Comparison of ENCODE assay signal across 25 cellular contexts in the genomic region with DNA sequence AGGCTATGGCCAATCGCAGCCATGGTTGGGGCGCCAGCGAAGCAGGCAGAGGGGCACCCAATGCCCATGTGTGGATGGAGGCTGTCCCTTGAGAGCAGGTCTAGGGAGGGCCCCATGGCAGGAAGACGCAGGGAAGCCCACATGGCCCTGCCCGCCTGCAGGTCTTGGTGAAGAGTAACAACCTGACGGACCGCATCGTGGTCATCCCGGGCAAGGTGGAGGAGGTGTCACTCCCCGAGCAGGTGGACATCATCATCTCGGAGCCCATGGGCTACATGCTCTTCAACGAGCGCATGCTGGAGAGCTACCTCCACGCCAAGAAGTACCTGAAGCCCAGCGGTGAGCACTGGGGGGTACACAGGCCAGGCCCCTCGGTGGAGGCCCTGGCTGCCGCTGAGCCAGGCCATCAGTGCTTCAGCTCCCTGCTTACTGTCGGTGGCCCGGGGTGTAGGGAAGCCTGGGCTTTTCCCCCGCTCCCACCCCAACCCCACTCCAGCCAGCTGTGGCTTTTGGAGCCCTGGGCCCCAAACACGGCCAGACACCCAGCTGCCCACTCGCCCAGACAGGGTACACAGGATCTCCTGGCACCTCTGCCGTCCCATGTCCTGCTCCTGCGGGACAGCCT.
"Had no signal": no experiment of that assay in that cellular context is flagged by ENCODE, and none has a peak within 500 bp of the region (broad histone marks: within the 10 kb centered on the region; RNA-seq: fewer than 3 reads in every experiment).

No MANE protein-coding gene starts in this region.

- H3K9me3 Mint-ChIP-seq: activated naive CD4-positive, alpha-beta T cell treated with anti-CD3 and anti-CD28 coated beads for 36 hours; activated naive CD8-positive, alpha-beta T cell treated with anti-CD3 and anti-CD28 coated beads for 36 hours; nephron; stimulated activated naive CD8-positive, alpha-beta T cell treated with anti-CD3 and anti-CD28 coated beads, Interleukin-15, Interleukin-2, amounts not matched to agents 100 ng/mL and 50 ng/mL, for 24 hours had no signal

- H3K9me3 ChIP-seq: adrenal gland, body of pancreas, colonic mucosa, gastroesophageal sphincter, neutrophil, right lobe of liver, thoracic aorta, upper lobe of left lung, vagina had no signal

- H3K27ac Mint-ChIP-seq: activated naive CD4-positive, alpha-beta T cell treated with anti-CD3 and anti-CD28 coated beads for 36 hours; activated naive CD8-positive, alpha-beta T cell treated with anti-CD3 and anti-CD28 coated beads for 36 hours; nephron; stimulated activated naive CD8-positive, alpha-beta T cell treated with anti-CD3 and anti-CD28 coated beads, Interleukin-15, Interleukin-2, amounts not matched to agents 100 ng/mL and 50 ng/mL, for 24 hours had no signal

- FAIRE-seq: endothelial cell of umbilical vein, kidney had no signal

- H3K27me3 Mint-ChIP-seq: activated naive CD8-positive, alpha-beta T cell treated with anti-CD3 and anti-CD28 coated beads for 36 hours; stimulated activated naive CD8-positive, alpha-beta T cell treated with anti-CD3 and anti-CD28 coated beads, Interleukin-15, Interleukin-2, amounts not matched to agents 100 ng/mL and 50 ng/mL, for 24 hours had no signal

- H3K4me1 ChIP-seq: colonic mucosa, gastroesophageal sphincter, right lobe of liver had no signal

- H3K27me3 ChIP-seq: adrenal gland, body of pancreas, colonic mucosa, gastroesophageal sphincter, neutrophil, right lobe of liver, upper lobe of left lung, vagina had no signal

- ATAC-seq: body of pancreas, gastroesophageal sphincter, left colon, right lobe of liver had no signal

- H3K4me3 ChIP-seq: adrenal gland, body of pancreas, colonic mucosa, gastroesophageal sphincter, right lobe of liver, thoracic aorta, upper lobe of left lung, vagina had no signal

- H3K4me1 Mint-ChIP-seq: activated naive CD8-positive, alpha-beta T cell treated with anti-CD3 and anti-CD28 coated beads for 36 hours; nephron had no signal

- H3K27ac ChIP-seq: adrenal gland, body of pancreas, colonic mucosa, gastroesophageal sphincter, neutrophil, right lobe of liver, thoracic aorta, upper lobe of left lung had no signal

- H3K4me3 Mint-ChIP-seq: activated naive CD4-positive, alpha-beta T cell treated with anti-CD3 and anti-CD28 coated beads for 36 hours; activated naive CD8-positive, alpha-beta T cell treated with anti-CD3 and anti-CD28 coated beads for 36 hours; nephron; stimulated activated naive CD8-positive, alpha-beta T cell treated with anti-CD3 and anti-CD28 coated beads, Interleukin-15, Interleukin-2, amounts not matched to agents 100 ng/mL and 50 ng/mL, for 24 hours had no signal

- DNase-seq: activated CD4-positive, alpha-beta T cell treated with anti-CD3 and anti-CD28 coated beads for 48 hours; activated CD4-positive, alpha-beta T cell treated with anti-CD3 and anti-CD28 coated beads, Interleukin-2, amount 50 U/mL, for 48 hours; activated CD8-positive, alpha-beta memory T cell treated with anti-CD3 and anti-CD28 coated beads for 24 hours; activated effector memory CD4-positive, alpha-beta T cell treated with Interleukin-2 at 50 U/mL for 16 hours; activated naive CD4-positive, alpha-beta T cell treated with anti-CD3 and anti-CD28 coated beads for 36 hours; activated naive CD8-positive, alpha-beta T cell treated with anti-CD3 and anti-CD28 coated beads for 36 hours; aorta; body of pancreas; colonic mucosa; head of caudate nucleus; hippocampal formation; kidney; left colon; mammary epithelial cell; stimulated activated CD4-positive, alpha-beta T cell treated with anti-CD3 and anti-CD28 coated beads, Interleukin-2, amount 100 ng/mL, for 48 hours had no signal
